1 cellular context compared by ENCODE assay signal in the genomic region with DNA sequence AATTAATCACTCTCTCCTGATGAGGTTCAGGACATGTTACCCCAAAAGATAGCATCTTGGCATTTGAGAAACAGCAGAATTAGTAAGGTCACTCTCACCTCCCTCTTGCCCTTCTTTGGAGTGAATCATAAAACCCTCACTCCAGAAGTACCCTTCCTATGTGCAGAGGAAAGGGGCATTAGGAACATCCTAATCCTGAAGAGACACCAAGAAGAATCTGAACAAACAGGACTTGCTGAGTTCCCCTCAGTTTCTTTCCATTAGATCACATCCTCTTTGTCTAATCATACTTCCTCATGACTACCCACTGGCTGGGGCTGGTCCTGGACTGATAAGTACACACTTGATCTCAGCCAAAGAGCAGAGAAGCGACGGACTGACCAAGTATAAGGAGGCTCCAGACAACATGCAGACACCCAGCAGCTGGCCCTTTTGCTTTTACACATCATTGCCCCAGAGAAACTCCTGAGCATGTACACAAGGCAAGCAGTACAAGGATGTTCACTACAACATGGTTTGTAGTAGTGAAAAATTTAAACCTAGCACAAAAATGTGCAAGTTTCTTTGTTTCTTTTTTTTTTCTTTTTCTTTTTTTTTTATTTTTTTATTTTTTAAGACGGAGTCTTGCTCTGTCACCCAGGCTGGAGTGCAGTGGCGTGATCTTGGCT.
TF ChIP-seq lines count a peak whose summit lies in the region.

No MANE protein-coding gene starts in this region.

TF ChIP-seq in K562, 482 proteins besides CTCF, POLR2A, EP300 and RAD21 (continued from another document and continues in another):
- TF ChIP-seq RHOXF2B (CRISPR knock-in tag; conservative IDR thresholded peaks at IDR 0.05) (no peak), ZNF184 (CRISPR knock-in tag; IDR thresholded peaks at IDR 0.05) (no peak), MEF2A (IDR thresholded peaks at IDR 0.05; ENCODE audit: control insufficient read depth, low read depth, low read length) (peak; percentile 27; the same call in 1 of the 2 replicates), DIDO1 (tag; IDR thresholded peaks at IDR 0.05; ENCODE audit: low read depth) (no peak), ZNF431 (CRISPR knock-in tag; IDR thresholded peaks at IDR 0.05) (no peak), KLF13 (tag; IDR thresholded peaks at IDR 0.05; ENCODE audit: borderline replicate concordance, low read depth) (no peak), SIN3A (IDR thresholded peaks at IDR 0.05; ENCODE audit: borderline replicate concordance in 2 of 2, control insufficient read depth in 1 of 2, low read depth in 2 of 2, low read length in 2 of 2) (no peak), POLR2H (tag; IDR thresholded peaks at IDR 0.05; ENCODE audit: low read depth) (peak; percentile 92), NR3C1 (CRISPR knock-in tag; IDR thresholded peaks at IDR 0.05) (no peak), NFIX (CRISPR knock-in tag; IDR thresholded peaks at IDR 0.05; ENCODE audit: low read depth) (no peak), PRPF4 (IDR thresholded peaks at IDR 0.05; ENCODE audit: insufficient read depth, low read depth, low read length, poor library complexity, severe bottlenecking) (no peak), ZNF780A (CRISPR knock-in tag; IDR thresholded peaks at IDR 0.05) (no peak), ZNF764 (CRISPR knock-in tag; IDR thresholded peaks at IDR 0.05; ENCODE audit: low read depth) (no peak), ZNF224 (CRISPR knock-in tag; IDR thresholded peaks at IDR 0.05) (no peak), NR1H2 (CRISPR knock-in tag; IDR thresholded peaks at IDR 0.05) (no peak), ARID1B (IDR thresholded peaks at IDR 0.05) (peak; percentile 96), MEF2D (tag; conservative IDR thresholded peaks at IDR 0.05; ENCODE audit: low read depth) (peak; percentile 77), ZNF232 (CRISPR knock-in tag; IDR thresholded peaks at IDR 0.05) (no peak), ZNF133 (CRISPR knock-in tag; IDR thresholded peaks at IDR 0.05) (no peak), CBFA2T3 (IDR thresholded peaks at IDR 0.05) (peak; percentile 95), JUN (IDR thresholded peaks at IDR 0.05; ENCODE audit: borderline replicate concordance, low read depth, low read length) (peak; percentile 90), JUN (CRISPR knock-in tag; IDR thresholded peaks at IDR 0.05; ENCODE audit: borderline replicate concordance) (no peak; the same call in 1 of the 2 replicates), ZNF561 (CRISPR knock-in tag; conservative IDR thresholded peaks at IDR 0.05) (no peak), LEF1 (IDR thresholded peaks at IDR 0.05) (peak; percentile 88), HMG20A (CRISPR knock-in tag; conservative IDR thresholded peaks at IDR 0.05) (no peak), IRF2 (CRISPR knock-in tag; IDR thresholded peaks at IDR 0.05) (no peak), SLC30A9 (CRISPR knock-in tag; IDR thresholded peaks at IDR 0.05) (no peak), NCOA4 (IDR thresholded peaks at IDR 0.05; ENCODE audit: partially characterized antibody) (no peak), ZFX (CRISPR knock-in tag; IDR thresholded peaks at IDR 0.05) (no peak), ZNF174 (CRISPR knock-in tag; IDR thresholded peaks at IDR 0.05) (no peak), BHLHE40 (IDR thresholded peaks at IDR 0.05; ENCODE audit: low read length) (peak; percentile 46; the same call in 1 of the 2 replicates), NFRKB (IDR thresholded peaks at IDR 0.05; ENCODE audit: low read depth) (peak; percentile 78), CHD2 (IDR thresholded peaks at IDR 0.05; ENCODE audit: low read depth, low read length) (no peak), MED1 (CRISPR knock-in tag; IDR thresholded peaks at IDR 0.05; ENCODE audit: borderline replicate concordance) (no peak), RBM39 (optimal IDR thresholded peaks at IDR 0.05; ENCODE audit: low read depth, low read length) (no peak), L3MBTL2 (IDR thresholded peaks at IDR 0.05) (peak; percentile 62; the same call in 1 of the 2 replicates)
- TF ChIP-seq, protein P1, sequence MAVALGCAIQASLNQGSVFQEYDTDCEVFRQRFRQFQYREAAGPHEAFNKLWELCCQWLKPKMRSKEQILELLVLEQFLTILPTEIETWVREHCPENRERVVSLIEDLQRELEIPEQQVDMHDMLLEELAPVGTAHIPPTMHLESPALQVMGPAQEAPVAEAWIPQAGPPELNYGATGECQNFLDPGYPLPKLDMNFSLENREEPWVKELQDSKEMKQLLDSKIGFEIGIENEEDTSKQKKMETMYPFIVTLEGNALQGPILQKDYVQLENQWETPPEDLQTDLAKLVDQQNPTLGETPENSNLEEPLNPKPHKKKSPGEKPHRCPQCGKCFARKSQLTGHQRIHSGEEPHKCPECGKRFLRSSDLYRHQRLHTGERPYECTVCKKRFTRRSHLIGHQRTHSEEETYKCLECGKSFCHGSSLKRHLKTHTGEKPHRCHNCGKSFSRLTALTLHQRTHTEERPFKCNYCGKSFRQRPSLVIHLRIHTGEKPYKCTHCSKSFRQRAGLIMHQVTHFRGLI (CRISPR knock-in tag; IDR thresholded peaks at IDR 0.05) = peak; percentile 51; the same call in 1 of the 2 replicates
- TF ChIP-seq, protein P2, sequence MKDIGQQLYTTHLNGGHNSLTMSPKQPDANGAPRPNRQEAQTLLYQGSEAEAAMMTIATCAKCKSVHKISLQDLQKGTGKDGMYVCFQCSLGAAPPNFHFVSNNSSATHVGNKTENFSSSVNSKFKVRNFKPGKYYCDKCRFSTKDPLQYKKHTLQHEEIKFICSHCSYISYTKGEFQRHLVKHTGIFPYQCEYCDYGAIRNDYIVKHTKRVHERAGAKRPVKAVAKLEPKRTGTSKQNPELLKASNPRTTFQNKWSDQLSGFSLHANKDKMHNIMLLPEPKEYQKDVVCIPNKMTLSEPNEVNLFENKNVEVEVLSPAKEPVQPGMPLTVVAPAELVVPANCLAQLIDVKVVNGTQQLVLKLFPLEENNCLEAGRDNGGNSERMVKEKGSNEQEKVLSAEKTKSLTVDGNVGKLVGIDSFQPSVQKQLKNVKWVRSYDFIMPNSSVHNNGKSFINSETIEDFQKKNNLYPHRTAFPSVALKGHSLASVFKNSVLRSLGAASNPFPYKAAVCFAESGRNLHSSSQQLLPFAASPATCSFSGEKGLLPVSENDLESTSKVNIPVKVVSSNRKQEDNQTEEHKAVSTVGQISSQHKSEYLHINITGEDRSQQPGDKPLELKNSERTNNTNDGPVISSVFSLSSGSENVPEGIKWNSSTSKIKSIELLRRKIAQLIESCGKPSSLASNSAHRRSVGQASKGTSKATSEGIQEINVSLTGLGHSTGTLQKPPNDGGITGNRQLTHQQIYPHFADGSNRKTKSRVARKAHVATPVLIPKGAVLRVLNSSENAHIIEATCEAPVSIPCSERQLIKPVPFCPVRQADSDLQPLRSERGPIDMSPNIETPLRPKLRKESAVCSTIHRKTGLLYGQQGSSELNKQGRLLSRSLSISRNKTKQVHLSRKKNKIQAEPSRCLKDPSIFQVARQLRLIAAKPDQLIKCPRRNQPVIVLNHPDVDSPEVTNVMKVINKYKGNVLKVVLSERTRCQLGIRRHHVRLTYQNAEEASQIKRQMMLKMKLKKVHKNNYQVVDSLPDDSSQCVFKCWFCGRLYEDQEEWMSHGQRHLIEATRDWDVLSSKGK (CRISPR knock-in tag; IDR thresholded peaks at IDR 0.05) = no peak
- TF ChIP-seq, protein P3, sequence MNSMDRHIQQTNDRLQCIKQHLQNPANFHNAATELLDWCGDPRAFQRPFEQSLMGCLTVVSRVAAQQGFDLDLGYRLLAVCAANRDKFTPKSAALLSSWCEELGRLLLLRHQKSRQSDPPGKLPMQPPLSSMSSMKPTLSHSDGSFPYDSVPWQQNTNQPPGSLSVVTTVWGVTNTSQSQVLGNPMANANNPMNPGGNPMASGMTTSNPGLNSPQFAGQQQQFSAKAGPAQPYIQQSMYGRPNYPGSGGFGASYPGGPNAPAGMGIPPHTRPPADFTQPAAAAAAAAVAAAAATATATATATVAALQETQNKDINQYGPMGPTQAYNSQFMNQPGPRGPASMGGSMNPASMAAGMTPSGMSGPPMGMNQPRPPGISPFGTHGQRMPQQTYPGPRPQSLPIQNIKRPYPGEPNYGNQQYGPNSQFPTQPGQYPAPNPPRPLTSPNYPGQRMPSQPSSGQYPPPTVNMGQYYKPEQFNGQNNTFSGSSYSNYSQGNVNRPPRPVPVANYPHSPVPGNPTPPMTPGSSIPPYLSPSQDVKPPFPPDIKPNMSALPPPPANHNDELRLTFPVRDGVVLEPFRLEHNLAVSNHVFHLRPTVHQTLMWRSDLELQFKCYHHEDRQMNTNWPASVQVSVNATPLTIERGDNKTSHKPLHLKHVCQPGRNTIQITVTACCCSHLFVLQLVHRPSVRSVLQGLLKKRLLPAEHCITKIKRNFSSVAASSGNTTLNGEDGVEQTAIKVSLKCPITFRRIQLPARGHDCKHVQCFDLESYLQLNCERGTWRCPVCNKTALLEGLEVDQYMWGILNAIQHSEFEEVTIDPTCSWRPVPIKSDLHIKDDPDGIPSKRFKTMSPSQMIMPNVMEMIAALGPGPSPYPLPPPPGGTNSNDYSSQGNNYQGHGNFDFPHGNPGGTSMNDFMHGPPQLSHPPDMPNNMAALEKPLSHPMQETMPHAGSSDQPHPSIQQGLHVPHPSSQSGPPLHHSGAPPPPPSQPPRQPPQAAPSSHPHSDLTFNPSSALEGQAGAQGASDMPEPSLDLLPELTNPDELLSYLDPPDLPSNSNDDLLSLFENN (IDR thresholded peaks at IDR 0.05; ENCODE audit: low read depth in 2 of 2, low read length in 2 of 2) = peak in 1 of 2 experiments; percentile 93; a peak in 2 of 4 replicates
- TF ChIP-seq, protein P4, sequence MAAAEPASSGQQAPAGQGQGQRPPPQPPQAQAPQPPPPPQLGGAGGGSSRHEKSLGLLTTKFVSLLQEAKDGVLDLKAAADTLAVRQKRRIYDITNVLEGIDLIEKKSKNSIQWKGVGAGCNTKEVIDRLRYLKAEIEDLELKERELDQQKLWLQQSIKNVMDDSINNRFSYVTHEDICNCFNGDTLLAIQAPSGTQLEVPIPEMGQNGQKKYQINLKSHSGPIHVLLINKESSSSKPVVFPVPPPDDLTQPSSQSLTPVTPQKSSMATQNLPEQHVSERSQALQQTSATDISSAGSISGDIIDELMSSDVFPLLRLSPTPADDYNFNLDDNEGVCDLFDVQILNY (CRISPR knock-in tag; IDR thresholded peaks at IDR 0.05) = no peak
- TF ChIP-seq, protein P5, sequence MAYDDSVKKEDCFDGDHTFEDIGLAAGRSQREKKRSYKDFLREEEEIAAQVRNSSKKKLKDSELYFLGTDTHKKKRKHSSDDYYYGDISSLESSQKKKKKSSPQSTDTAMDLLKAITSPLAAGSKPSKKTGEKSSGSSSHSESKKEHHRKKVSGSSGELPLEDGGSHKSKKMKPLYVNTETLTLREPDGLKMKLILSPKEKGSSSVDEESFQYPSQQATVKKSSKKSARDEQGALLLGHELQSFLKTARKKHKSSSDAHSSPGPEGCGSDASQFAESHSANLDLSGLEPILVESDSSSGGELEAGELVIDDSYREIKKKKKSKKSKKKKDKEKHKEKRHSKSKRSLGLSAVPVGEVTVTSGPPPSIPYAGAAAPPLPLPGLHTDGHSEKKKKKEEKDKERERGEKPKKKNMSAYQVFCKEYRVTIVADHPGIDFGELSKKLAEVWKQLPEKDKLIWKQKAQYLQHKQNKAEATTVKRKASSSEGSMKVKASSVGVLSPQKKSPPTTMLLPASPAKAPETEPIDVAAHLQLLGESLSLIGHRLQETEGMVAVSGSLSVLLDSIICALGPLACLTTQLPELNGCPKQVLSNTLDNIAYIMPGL (CRISPR knock-in tag; IDR thresholded peaks at IDR 0.05) = no peak
- TF ChIP-seq, protein P6, sequence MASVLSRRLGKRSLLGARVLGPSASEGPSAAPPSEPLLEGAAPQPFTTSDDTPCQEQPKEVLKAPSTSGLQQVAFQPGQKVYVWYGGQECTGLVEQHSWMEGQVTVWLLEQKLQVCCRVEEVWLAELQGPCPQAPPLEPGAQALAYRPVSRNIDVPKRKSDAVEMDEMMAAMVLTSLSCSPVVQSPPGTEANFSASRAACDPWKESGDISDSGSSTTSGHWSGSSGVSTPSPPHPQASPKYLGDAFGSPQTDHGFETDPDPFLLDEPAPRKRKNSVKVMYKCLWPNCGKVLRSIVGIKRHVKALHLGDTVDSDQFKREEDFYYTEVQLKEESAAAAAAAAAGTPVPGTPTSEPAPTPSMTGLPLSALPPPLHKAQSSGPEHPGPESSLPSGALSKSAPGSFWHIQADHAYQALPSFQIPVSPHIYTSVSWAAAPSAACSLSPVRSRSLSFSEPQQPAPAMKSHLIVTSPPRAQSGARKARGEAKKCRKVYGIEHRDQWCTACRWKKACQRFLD (CRISPR knock-in tag; IDR thresholded peaks at IDR 0.05) = peak; percentile 80
- TF ChIP-seq, protein P7, sequence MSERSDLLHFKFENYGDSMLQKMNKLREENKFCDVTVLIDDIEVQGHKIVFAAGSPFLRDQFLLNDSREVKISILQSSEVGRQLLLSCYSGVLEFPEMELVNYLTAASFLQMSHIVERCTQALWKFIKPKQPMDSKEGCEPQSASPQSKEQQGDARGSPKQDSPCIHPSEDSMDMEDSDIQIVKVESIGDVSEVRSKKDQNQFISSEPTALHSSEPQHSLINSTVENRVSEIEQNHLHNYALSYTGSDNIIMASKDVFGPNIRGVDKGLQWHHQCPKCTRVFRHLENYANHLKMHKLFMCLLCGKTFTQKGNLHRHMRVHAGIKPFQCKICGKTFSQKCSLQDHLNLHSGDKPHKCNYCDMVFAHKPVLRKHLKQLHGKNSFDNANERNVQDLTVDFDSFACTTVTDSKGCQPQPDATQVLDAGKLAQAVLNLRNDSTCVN (CRISPR knock-in tag; IDR thresholded peaks at IDR 0.05) = peak; percentile 30; the same call in 1 of the 2 replicates
- TF ChIP-seq, protein P8, sequence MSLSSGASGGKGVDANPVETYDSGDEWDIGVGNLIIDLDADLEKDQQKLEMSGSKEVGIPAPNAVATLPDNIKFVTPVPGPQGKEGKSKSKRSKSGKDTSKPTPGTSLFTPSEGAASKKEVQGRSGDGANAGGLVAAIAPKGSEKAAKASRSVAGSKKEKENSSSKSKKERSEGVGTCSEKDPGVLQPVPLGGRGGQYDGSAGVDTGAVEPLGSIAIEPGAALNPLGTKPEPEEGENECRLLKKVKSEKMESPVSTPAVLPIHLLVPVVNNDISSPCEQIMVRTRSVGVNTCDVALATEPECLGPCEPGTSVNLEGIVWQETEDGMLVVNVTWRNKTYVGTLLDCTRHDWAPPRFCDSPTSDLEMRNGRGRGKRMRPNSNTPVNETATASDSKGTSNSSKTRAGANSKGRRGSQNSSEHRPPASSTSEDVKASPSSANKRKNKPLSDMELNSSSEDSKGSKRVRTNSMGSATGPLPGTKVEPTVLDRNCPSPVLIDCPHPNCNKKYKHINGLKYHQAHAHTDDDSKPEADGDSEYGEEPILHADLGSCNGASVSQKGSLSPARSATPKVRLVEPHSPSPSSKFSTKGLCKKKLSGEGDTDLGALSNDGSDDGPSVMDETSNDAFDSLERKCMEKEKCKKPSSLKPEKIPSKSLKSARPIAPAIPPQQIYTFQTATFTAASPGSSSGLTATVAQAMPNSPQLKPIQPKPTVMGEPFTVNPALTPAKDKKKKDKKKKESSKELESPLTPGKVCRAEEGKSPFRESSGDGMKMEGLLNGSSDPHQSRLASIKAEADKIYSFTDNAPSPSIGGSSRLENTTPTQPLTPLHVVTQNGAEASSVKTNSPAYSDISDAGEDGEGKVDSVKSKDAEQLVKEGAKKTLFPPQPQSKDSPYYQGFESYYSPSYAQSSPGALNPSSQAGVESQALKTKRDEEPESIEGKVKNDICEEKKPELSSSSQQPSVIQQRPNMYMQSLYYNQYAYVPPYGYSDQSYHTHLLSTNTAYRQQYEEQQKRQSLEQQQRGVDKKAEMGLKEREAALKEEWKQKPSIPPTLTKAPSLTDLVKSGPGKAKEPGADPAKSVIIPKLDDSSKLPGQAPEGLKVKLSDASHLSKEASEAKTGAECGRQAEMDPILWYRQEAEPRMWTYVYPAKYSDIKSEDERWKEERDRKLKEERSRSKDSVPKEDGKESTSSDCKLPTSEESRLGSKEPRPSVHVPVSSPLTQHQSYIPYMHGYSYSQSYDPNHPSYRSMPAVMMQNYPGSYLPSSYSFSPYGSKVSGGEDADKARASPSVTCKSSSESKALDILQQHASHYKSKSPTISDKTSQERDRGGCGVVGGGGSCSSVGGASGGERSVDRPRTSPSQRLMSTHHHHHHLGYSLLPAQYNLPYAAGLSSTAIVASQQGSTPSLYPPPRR (CRISPR knock-in tag; IDR thresholded peaks at IDR 0.05; ENCODE audit: borderline replicate concordance) = no peak
